Comparison of ENCODE assay signal across 8 cellular contexts in the genomic region with DNA sequence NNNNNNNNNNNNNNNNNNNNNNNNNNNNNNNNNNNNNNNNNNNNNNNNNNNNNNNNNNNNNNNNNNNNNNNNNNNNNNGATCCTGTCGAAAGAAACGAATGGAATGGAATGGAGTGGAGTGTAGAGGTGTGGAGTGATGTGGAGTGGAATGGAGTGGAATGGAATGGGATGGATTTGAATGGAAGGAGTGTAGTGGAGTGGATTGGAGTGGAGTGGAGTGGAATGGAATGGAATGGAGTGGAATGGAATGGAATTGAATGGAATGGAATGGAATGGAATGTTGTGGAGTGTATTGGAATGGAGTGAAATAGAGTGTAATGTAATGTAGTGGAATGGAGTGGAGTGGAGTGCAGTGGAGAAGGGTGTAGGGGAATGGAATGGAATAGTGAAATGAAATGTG.
A peak's percentile ranks its signal among the peaks of the same experiment; 100 is the strongest.
DNase-seq lines count a peak whose midpoint lies in the region; ATAC-seq and TF ChIP-seq lines count a peak whose summit lies in the region.
"Not testable (repeated sequence)": the region's sequence is repeated elsewhere in the genome, so short reads cannot be mapped to it uniquely, and the experiment has no call there.

No MANE protein-coding gene starts in this region.

- not testable (repeated sequence) for H3K27me3 ChIP-seq in right cardiac atrium (ENCODE audit: control insufficient read depth, insufficient read depth); aorta (ENCODE audit: control insufficient read depth in 1 of 2, insufficient read depth in 2 of 2, low read length in 1 of 2)

- not testable (repeated sequence) for H3K36me3 Mint-ChIP-seq in activated CD4-positive, alpha-beta T cell treated with anti-CD3 and anti-CD28 coated beads, Interleukin-2, amount 10 ng/mL, durations not matched to agents 7 days and 5 days (ENCODE audit: low read depth); natural killer cell

- not testable (repeated sequence) for H3K4me3 Mint-ChIP-seq in activated CD4-positive, alpha-beta T cell treated with anti-CD3 and anti-CD28 coated beads, Interleukin-2, amount 10 ng/mL, durations not matched to agents 7 days and 5 days; natural killer cell

- H3K27ac ChIP-seq in right cardiac atrium (ENCODE audit: low read length); aorta (ENCODE audit: low read depth in 1 of 2, low read length in 2 of 2): not testable (repeated sequence)

- H3K4me1 ChIP-seq in right cardiac atrium (ENCODE audit: control insufficient read depth, insufficient read depth, low read length); aorta (ENCODE audit: control insufficient read depth in 1 of 2, insufficient read depth in 2 of 2, low read length in 2 of 2): not testable (repeated sequence)

- peaks cover 25% of the 10 kb centered on the region for H3K9me3 Mint-ChIP-seq in activated CD4-positive, alpha-beta T cell treated with anti-CD3 and anti-CD28 coated beads, Interleukin-2, amount 10 ng/mL, durations not matched to agents 7 days and 5 days
- peaks cover 22 to 28% of the 10 kb centered on the region in 2 donors for H3K9me3 Mint-ChIP-seq in natural killer cell

- not testable (repeated sequence) for H3K27me3 Mint-ChIP-seq in activated CD4-positive, alpha-beta T cell treated with anti-CD3 and anti-CD28 coated beads, Interleukin-2, amount 10 ng/mL, durations not matched to agents 7 days and 5 days; natural killer cell (ENCODE audit: low read depth in 2 of 2)

- POLR2A ChIA-PET in activated CD4-positive, alpha-beta T cell treated with anti-CD3 and anti-CD28 coated beads, Interleukin-2, amount 10 ng/mL, durations not matched to agents 7 days and 5 days (lab: Charles Lee), result not testable (repeated sequence)

- ATAC-seq in GM18867 (IDR thresholded peaks at IDR 0.05; ENCODE audit: unreplicated experiment), result peak; percentile 35
- ATAC-seq in GM21526 (IDR thresholded peaks at IDR 0.05; ENCODE audit: low FRiP score, unreplicated experiment), result peak; percentile 7
- peak; percentile 12 for ATAC-seq in HG02840 (IDR thresholded peaks at IDR 0.05; ENCODE audit: low FRiP score, unreplicated experiment)
- peak; percentile 32 for ATAC-seq in HG03354 (IDR thresholded peaks at IDR 0.05; ENCODE audit: poor library complexity, severe bottlenecking, unreplicated experiment)
- peak; percentile 24 for ATAC-seq in right cardiac atrium
- ATAC-seq in natural killer cell, result peak in 2 of 3 donors; percentile 12 to 28
- ATAC-seq in aorta (ENCODE audit: low FRiP score), result peak; percentile 64

- H3K36me3 ChIP-seq in aorta (ENCODE audit: control insufficient read depth in 1 of 2, insufficient read depth in 2 of 2, low read length in 1 of 2), result not testable (repeated sequence)

- not testable (repeated sequence) for TF ChIP-seq CTCF in natural killer cell (IDR thresholded peaks at IDR 0.05)

- not testable (repeated sequence) for H3K4me1 Mint-ChIP-seq in activated CD4-positive, alpha-beta T cell treated with anti-CD3 and anti-CD28 coated beads, Interleukin-2, amount 10 ng/mL, durations not matched to agents 7 days and 5 days; natural killer cell

- CTCF ChIA-PET in activated CD4-positive, alpha-beta T cell treated with anti-CD3 and anti-CD28 coated beads, Interleukin-2, amount 10 ng/mL, durations not matched to agents 7 days and 5 days (lab: Charles Lee), result not testable (repeated sequence)

- not testable (repeated sequence) for H3K4me3 ChIP-seq in right cardiac atrium (ENCODE audit: low read length); aorta (ENCODE audit: low read length in 2 of 2)

- DNase-seq in activated CD4-positive, alpha-beta T cell treated with anti-CD3 and anti-CD28 coated beads, Interleukin-2, amount 10 ng/mL, durations not matched to agents 7 days and 5 days, result peak; percentile 4
- DNase-seq in right cardiac atrium, natural killer cell, aorta: not testable (repeated sequence)

- not testable (repeated sequence) for H3K9me3 ChIP-seq in right cardiac atrium (ENCODE audit: control insufficient read depth, low read length); aorta (ENCODE audit: control insufficient read depth, low read length)

- not testable (repeated sequence) for H3K27ac Mint-ChIP-seq in activated CD4-positive, alpha-beta T cell treated with anti-CD3 and anti-CD28 coated beads, Interleukin-2, amount 10 ng/mL, durations not matched to agents 7 days and 5 days; natural killer cell

- intact Hi-C loops in right cardiac atrium (cut with DNase I); natural killer cell (cut with micrococcal nuclease); aorta (cut with DNase I): not testable (repeated sequence)

- 70% methylated on average over 2 of the region's 2 CpGs for WGBS in right cardiac atrium
- WGBS in aorta, 2 donors, result 43 to 46% methylated on average over 2 of the region's 2 CpGs

Comparison
In these comparisons a context has a peak if more than half of its experiments do, and no peak if none do; other contexts are left out.
1. ATAC-seq: peak in every context shown above with its lines; median percentile 64 in aorta; 35 in GM18867; 32 in HG03354; 24 in right cardiac atrium; 20 in natural killer cell; 12 in HG02840; 7 in GM21526.